Comparison of ENCODE assay signal across 21 cellular contexts in the genomic region with DNA sequence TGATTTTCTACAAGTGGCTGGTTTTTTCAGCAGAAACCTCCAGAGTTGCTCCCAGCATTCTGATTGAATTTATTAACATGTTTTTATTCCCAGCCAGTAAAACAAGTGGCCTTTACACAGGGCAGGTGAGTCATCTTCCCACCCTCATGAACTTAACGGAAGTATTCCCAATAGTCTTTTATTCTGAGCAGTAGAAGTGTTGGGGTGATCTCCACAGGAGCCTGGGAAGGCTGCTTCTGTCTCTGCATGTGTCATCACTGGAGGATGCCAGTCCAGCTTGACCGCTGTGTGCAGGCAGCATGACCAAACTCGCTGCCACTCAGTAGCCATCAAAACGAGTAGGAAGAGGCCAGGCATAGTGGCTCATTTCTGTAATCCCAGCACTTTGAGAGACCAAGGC. TPM values are rescaled to one million over a fixed set of nuclear protein-coding genes. Genes with fewer than 3 reads are reported as not detected.
DNase-seq lines count a peak whose midpoint lies in the region; ATAC-seq, FAIRE-seq and TF ChIP-seq lines count a peak whose summit lies in the region.
"Had no signal": no experiment of that assay in that cellular context is flagged by ENCODE, and none has a peak within 500 bp of the region (broad histone marks: within the 10 kb centered on the region; RNA-seq: fewer than 3 reads in every experiment).

No MANE protein-coding gene starts in this region.

- H3K27me3 ChIP-seq in GM23248 (replicated peaks; ENCODE audit: insufficient read depth) (no peaks in the 10 kb centered on the region), RWPE2 (ENCODE audit: insufficient read depth, poor library complexity, severe bottlenecking) (no peaks in the 10 kb centered on the region), testis (no peaks in the 10 kb centered on the region)
- H3K27me3 ChIP-seq: neural progenitor cell, upper lobe of right lung had no signal

- in situ Hi-C loops in GM23248 (cut with MboI), result no loop called here

- TF ChIP-seq POLR2A in testis (IDR thresholded peaks at IDR 0.05), result no peak

- H3K4me2 ChIP-seq in GM23248 (ENCODE audit: unreplicated experiment), result no peak overlapping the region
- H3K4me2 ChIP-seq: neural progenitor cell had no signal

- H3K9ac ChIP-seq in GM23248 (no peak overlapping the region), kidney (ENCODE audit: low read length in 2 of 2) (no peak overlapping the region)
- H3K9ac ChIP-seq: neural progenitor cell had no signal

- ATAC-seq in RWPE2 (ENCODE audit: low read depth) (peak; percentile 49; the same call in 1 of the 3 replicates), esophagus mucosa (peak; percentile 53), GM19455 (IDR thresholded peaks at IDR 0.05; ENCODE audit: unreplicated experiment) (no peak), HG02759 (IDR thresholded peaks at IDR 0.05; ENCODE audit: unreplicated experiment) (no peak)
- ATAC-seq: activated CD8-positive, alpha-beta T cell treated with anti-CD3 and anti-CD28 coated beads for 36 hours; activated T-cell treated with anti-CD3 and anti-CD28 coated beads, Interleukin-2, amount 50 U/mL, for 4 hours; stimulated activated memory B cell treated with anti-CD40 and anti-IgM and Interleukin-4, amounts not matched to agents 10 μg/mL and 1 μg/mL and 100 μg/mL, for 72 hours; upper lobe of right lung had no signal

- WGBS in GM23248 (ENCODE audit: low coverage in 1 of 2, low lambda C conversion rate in 2 of 2, missing lambda C conversion rate in 2 of 2), 2 experiments, result 60 to 64% methylated on average over 4 of the region's 4 CpGs
- 82 to 92% methylated on average over 4 of the region's 4 CpGs for WGBS in testis, 2 donors

- H3K4me1 ChIP-seq in GM23248 (ENCODE audit: insufficient read depth) (no peaks in the 10 kb centered on the region), RWPE2 (ENCODE audit: insufficient read depth, poor library complexity, severe bottlenecking) (no peaks in the 10 kb centered on the region), testis (no peaks in the 10 kb centered on the region), kidney (ENCODE audit: control insufficient read depth in 1 of 2, insufficient read depth in 1 of 2, low read depth in 1 of 2, low read length in 2 of 2) (no peaks in the 10 kb centered on the region)
- H3K4me1 ChIP-seq: neural progenitor cell, upper lobe of right lung had no signal

- DNase-seq in GM23248 (peak; percentile 48), RWPE2 (ENCODE audit: low spot score) (no peak), skeletal muscle cell (ENCODE audit: low read depth) (peak; percentile 21), testis (no peak), kidney (no peak)
- DNase-seq: activated CD8-positive, alpha-beta T cell treated with anti-CD3 and anti-CD28 coated beads for 36 hours; activated T-cell treated with anti-CD3 and anti-CD28 coated beads, Interleukin-2, amount 50 U/mL, for 4 hours; effector CD4-positive, alpha-beta T cell; NCI-H1092 treated with DMSO at 0.1 percent for 48 hours; NCI-H524; SIG-M5; stimulated activated CD4-positive, alpha-beta T cell treated with anti-CD3 and anti-CD28 coated beads, Interleukin-15, amount 100 ng/mL, for 24 hours; T-helper 1 cell; upper lobe of right lung had no signal

- H3K9me2 ChIP-seq in GM23248 (ENCODE audit: insufficient read depth), result no peaks in the 10 kb centered on the region

- peaks cover 38% of the 10 kb centered on the region for H3K36me3 ChIP-seq in GM23248 (ENCODE audit: low read depth)
- peaks cover 55% of the 10 kb centered on the region for H3K36me3 ChIP-seq in RWPE2 (ENCODE audit: low read depth)
- H3K36me3 ChIP-seq in testis (ENCODE audit: low read depth, missing control alignments), result no peaks in the 10 kb centered on the region
- peaks cover 19 to 29% of the 10 kb centered on the region in 2 donors for H3K36me3 ChIP-seq in kidney (ENCODE audit: control insufficient read depth in 1 of 2, insufficient read depth in 2 of 2, low read length in 2 of 2)

- no peak overlapping the region for H3K4me3 ChIP-seq in GM23248
- no peak overlapping the region for H3K4me3 ChIP-seq in RWPE2 (ENCODE audit: severe bottlenecking)
- no peak overlapping the region for H3K4me3 ChIP-seq in skeletal muscle cell (ENCODE audit: low read depth, low read length)
- no peak overlapping the region for H3K4me3 ChIP-seq in testis
- H3K4me3 ChIP-seq in kidney (ENCODE audit: low read length in 2 of 2), result no peak overlapping the region
- H3K4me3 ChIP-seq: neural progenitor cell, upper lobe of right lung had no signal

- FAIRE-seq in kidney (lab: Jason Lieb, UNC), result no peak
- FAIRE-seq: H1, keratinocyte had no signal

- no peak overlapping the region for H2AFZ ChIP-seq in GM23248
- H2AFZ ChIP-seq: neural progenitor cell had no signal

- no peaks in the 10 kb centered on the region for H3K79me2 ChIP-seq in GM23248 (ENCODE audit: insufficient read depth)

- intact Hi-C loops in testis (cut with DNase I; ENCODE audit: low total_unique reads) (no loop called here), kidney (cut with DNase I) (no loop called here)

- TF ChIP-seq CTCF in RWPE2 (IDR thresholded peaks at IDR 0.05; ENCODE audit: poor library complexity, severe bottlenecking) (no peak), testis (IDR thresholded peaks at IDR 0.05) (no peak), kidney (IDR thresholded peaks at IDR 0.05; ENCODE audit: borderline replicate concordance, extremely low read depth, insufficient read depth) (no peak)

- H4K20me1 ChIP-seq in GM23248 (ENCODE audit: insufficient read depth), result no peaks in the 10 kb centered on the region

- no peaks in the 10 kb centered on the region for H3F3A ChIP-seq in GM23248 (ENCODE audit: insufficient read depth)

- no peaks in the 10 kb centered on the region for H3K9me3 ChIP-seq in GM23248 (ENCODE audit: low read depth)
- H3K9me3 ChIP-seq in RWPE2 (ENCODE audit: severe bottlenecking), result no peaks in the 10 kb centered on the region
- H3K9me3 ChIP-seq in testis, result no peaks in the 10 kb centered on the region
- no peaks in the 10 kb centered on the region for H3K9me3 ChIP-seq in kidney (ENCODE audit: control insufficient read depth in 1 of 2, low read length in 2 of 2)
- H3K9me3 ChIP-seq: upper lobe of right lung had no signal

- no peak overlapping the region for H3K27ac ChIP-seq in GM23248
- H3K27ac ChIP-seq in RWPE2 (ENCODE audit: poor library complexity, severe bottlenecking), result no peak overlapping the region
- H3K27ac ChIP-seq in testis, result no peak overlapping the region
- H3K27ac ChIP-seq in kidney (ENCODE audit: low read depth in 2 of 2, low read length in 2 of 2), result no peak overlapping the region
- H3K27ac ChIP-seq: neural progenitor cell, upper lobe of right lung had no signal

RNA-seq across cellular contexts. Expression of a gene that starts 13.4 kb away (rescaled TPM):
- total RNA-seq in GM23248 (2014; rRNA removed; shearing (Covaris generic)), result 0.11 and 0.13 TPM in 2 replicates
- polyA plus RNA-seq in GM23248 (2016; fragmentation: Nextera tagmentation; extraction: Ambion mirVana), result 0.32 and 0.44 TPM in 2 replicates
- total RNA-seq in esophagus mucosa, result 0.12 TPM
- 10 to 100 TPM; 15.4 to 29.3 TPM for total RNA-seq in testis
- 24.3 TPM for polyA plus RNA-seq in testis (ENCODE audit: insufficient read depth, low read depth, low replicate concordance)
- total RNA-seq in kidney, result 0.28 TPM
- polyA plus RNA-seq in kidney (ENCODE audit: insufficient read depth, low read depth, low replicate concordance), result 0.24 TPM

RNA-seq across cellular contexts. Expression of a gene that starts 36.5 kb away (rescaled TPM):
- total RNA-seq in GM23248 (2014; rRNA removed; shearing (Covaris generic)), result 22.3 and 30.2 TPM in 2 replicates
- polyA plus RNA-seq in GM23248 (2016; fragmentation: Nextera tagmentation; extraction: Ambion mirVana), result 12.9 and 13.3 TPM in 2 replicates
- total RNA-seq in esophagus mucosa, result 12.8 TPM
- total RNA-seq in testis, result 10 to 100 TPM; 29.4 to 50.8 TPM
- 24.9 TPM for polyA plus RNA-seq in testis (ENCODE audit: insufficient read depth, low read depth, low replicate concordance)
- total RNA-seq in kidney, result 26.8 TPM
- 4.0 TPM for polyA plus RNA-seq in kidney (ENCODE audit: insufficient read depth, low read depth, low replicate concordance)

Comparison
In these comparisons a context has a peak if more than half of its experiments do, and no peak if none do; other contexts are left out.
1. DNase-seq: peak in GM23248 (single experiment) and skeletal muscle cell (single experiment); none in RWPE2 (single experiment), testis (single experiment) and kidney (single experiment).
2. ATAC-seq: peak in RWPE2 (single experiment) and esophagus mucosa (single experiment); none in GM19455 (single experiment) and HG02759 (single experiment).
3. RNA of a gene that starts 13.4 kb away (total RNA-seq): 15.4 to 29.3 TPM in testis; 0.28 TPM in kidney (single experiment), 0.12 TPM in esophagus mucosa (single experiment) and 0.11 to 0.13 TPM in GM23248; every median in the first group is over 10 times any median in the second.